Comparison of ENCODE assay signal across 11 cellular contexts in the genomic region with DNA sequence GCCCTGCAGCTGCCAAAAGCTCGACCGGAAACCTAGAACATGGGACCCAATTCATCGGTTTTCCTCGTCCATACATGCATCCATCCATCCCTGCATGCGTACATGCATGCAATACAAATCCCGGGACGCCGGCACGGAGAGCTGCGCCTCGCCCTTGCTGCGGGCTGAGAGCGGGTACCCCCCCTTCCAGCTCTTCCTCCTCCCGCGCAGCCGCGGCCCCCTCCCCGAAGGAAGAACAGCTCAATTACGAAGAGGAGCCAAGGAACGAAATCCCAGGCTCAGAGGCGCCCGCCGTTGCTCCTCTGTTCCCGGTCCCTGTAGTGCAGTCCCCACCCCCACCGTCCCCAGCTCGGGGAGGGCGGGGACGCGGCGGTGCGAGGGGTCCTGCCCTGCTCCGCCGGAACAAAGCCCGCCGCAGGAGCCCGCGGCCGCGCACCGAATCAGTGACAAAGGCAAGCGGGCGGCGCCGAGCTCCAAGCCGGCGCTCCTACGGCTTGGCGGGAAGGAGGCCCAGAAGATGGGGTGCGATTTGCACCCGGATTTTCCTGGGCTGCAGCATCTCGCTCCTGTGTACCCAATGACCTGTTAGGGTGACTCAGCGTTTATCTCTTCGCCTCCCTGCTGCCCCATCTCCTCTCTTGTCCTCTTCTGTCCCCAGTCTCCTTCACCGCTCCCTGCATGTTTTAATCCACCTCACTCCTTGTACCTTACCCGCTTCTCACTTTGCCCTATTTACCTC. TPM values are rescaled to one million over a fixed set of nuclear protein-coding genes. Genes with fewer than 3 reads are reported as not detected.
A peak's percentile ranks its signal among the peaks of the same experiment; 100 is the strongest.
DNase-seq lines count a peak whose midpoint lies in the region; ATAC-seq, FAIRE-seq and TF ChIP-seq lines count a peak whose summit lies in the region.
"Had no signal": no experiment of that assay in that cellular context is flagged by ENCODE, and none has a peak within 500 bp of the region (broad histone marks: within the 10 kb centered on the region; RNA-seq: fewer than 3 reads in every experiment).

No MANE protein-coding gene starts in this region.

- FAIRE-seq in kidney (lab: Jason Lieb, UNC): no peak
- FAIRE-seq: HTR-8/SVneo had no signal

- 1 to 6% (median 3%) methylated on average over 19 to 55 of the region's 55 CpGs for WGBS in stomach, 5 donors

- H3K36me3 ChIP-seq in kidney (ENCODE audit: control insufficient read depth in 1 of 2, insufficient read depth in 2 of 2, low read length in 2 of 2) (no peaks in the 10 kb centered on the region), stomach (no peaks in the 10 kb centered on the region)

- no peak for TF ChIP-seq POLR2A in stomach (IDR thresholded peaks at IDR 0.05)

- H3K27ac ChIP-seq in kidney (ENCODE audit: low read depth in 2 of 2, low read length in 2 of 2) (peak overlapping the region; percentile 93), stomach (peak overlapping the region in 3 of 5 donors; percentile 9 to 65 (median 14))

- intact Hi-C loops in activated T-helper 2 cell treated with anti-CD3 and anti-CD28 coated beads, Interferon-gamma antibody, Interleukin-2, Interleukin-4, amounts not matched to agents 10 μg/mL and 5 μg/mL and 100 μg/mL, durations not matched to agents 14 hours and 24 hours and 36 hours (cut with micrococcal nuclease): no loop called here
- intact Hi-C loops in kidney (cut with DNase I): no loop called here
- intact Hi-C loops in stomach (cut with DNase I; ENCODE audit: low total_unique reads): no loop called here

- H3K4me1 Mint-ChIP-seq in activated T-cell treated with anti-CD3 and anti-CD28 coated beads, Interleukin-2, amount 50 U/mL, for 72 hours (ENCODE audit: low read depth): peaks cover 25% of the 10 kb centered on the region
- peaks cover 9% of the 10 kb centered on the region for H3K4me1 Mint-ChIP-seq in activated T-cell treated with anti-CD3 and anti-CD28 coated beads, Interleukin-2, amount 50 U/mL, for 4 hours (ENCODE audit: low read depth)
- peaks cover 4% of the 10 kb centered on the region for H3K4me1 Mint-ChIP-seq in activated T-helper 2 cell treated with anti-CD3 and anti-CD28 coated beads, Interferon-gamma antibody, Interleukin-2, Interleukin-4, amounts not matched to agents 10 μg/mL and 5 μg/mL and 100 μg/mL, durations not matched to agents 14 hours and 24 hours and 36 hours (ENCODE audit: low read depth)

- peaks cover 33 to 91% (median 81%) of the 10 kb centered on the region in 3 donors for H3K27me3 ChIP-seq in stomach

- TF ChIP-seq EP300 in stomach (IDR thresholded peaks at IDR 0.05): no peak

- H3K4me1 ChIP-seq in kidney (ENCODE audit: control insufficient read depth in 1 of 2, insufficient read depth in 1 of 2, low read depth in 1 of 2, low read length in 2 of 2): peaks cover 0 to 2% of the 10 kb centered on the region in 2 donors
- H3K4me1 ChIP-seq in stomach: peaks cover 10 to 41% (median 26%) of the 10 kb centered on the region in 4 donors

- peaks cover 1 to 2% of the 10 kb centered on the region in 2 donors for H3K36me3 Mint-ChIP-seq in activated T-cell treated with anti-CD3 and anti-CD28 coated beads, Interleukin-2, amount 50 U/mL, for 72 hours (ENCODE audit: insufficient read depth in 2 of 2)
- no peaks in the 10 kb centered on the region for H3K36me3 Mint-ChIP-seq in activated T-cell treated with anti-CD3 and anti-CD28 coated beads, Interleukin-2, amount 50 U/mL, for 4 hours (ENCODE audit: insufficient read depth)
- H3K36me3 Mint-ChIP-seq in activated T-helper 2 cell treated with anti-CD3 and anti-CD28 coated beads, Interferon-gamma antibody, Interleukin-2, Interleukin-4, amounts not matched to agents 10 μg/mL and 5 μg/mL and 100 μg/mL, durations not matched to agents 14 hours and 24 hours and 36 hours (ENCODE audit: low read depth): no peaks in the 10 kb centered on the region

- DNase-seq in activated T-cell treated with anti-CD3 and anti-CD28 coated beads, Interleukin-2, amount 50 U/mL, for 72 hours: no peak
- DNase-seq in activated T-cell treated with anti-CD3 and anti-CD28 coated beads, Interleukin-2, amount 50 U/mL, for 4 hours: no peak
- no peak for DNase-seq in activated T-helper 2 cell treated with anti-CD3 and anti-CD28 coated beads, Interferon-gamma antibody, Interleukin-2, Interleukin-4, amounts not matched to agents 10 μg/mL and 5 μg/mL and 100 μg/mL, durations not matched to agents 14 hours and 24 hours and 36 hours (ENCODE audit: low spot score)
- DNase-seq in kidney (peak; percentile 81), stomach (no peak), OCI-M1 (lab: John Stamatoyannopoulos, UW) (no peak)
- DNase-seq: SW 1271 had no signal

- H3K9me3 Mint-ChIP-seq in activated T-cell treated with anti-CD3 and anti-CD28 coated beads, Interleukin-2, amount 50 U/mL, for 72 hours: no peaks in the 10 kb centered on the region
- no peaks in the 10 kb centered on the region for H3K9me3 Mint-ChIP-seq in activated T-cell treated with anti-CD3 and anti-CD28 coated beads, Interleukin-2, amount 50 U/mL, for 4 hours
- H3K9me3 Mint-ChIP-seq in activated T-helper 2 cell treated with anti-CD3 and anti-CD28 coated beads, Interferon-gamma antibody, Interleukin-2, Interleukin-4, amounts not matched to agents 10 μg/mL and 5 μg/mL and 100 μg/mL, durations not matched to agents 14 hours and 24 hours and 36 hours: no peaks in the 10 kb centered on the region

- H3K27me3 Mint-ChIP-seq in activated T-cell treated with anti-CD3 and anti-CD28 coated beads, Interleukin-2, amount 50 U/mL, for 72 hours (ENCODE audit: low read depth): peaks cover 77% of the 10 kb centered on the region
- peaks cover 73% of the 10 kb centered on the region for H3K27me3 Mint-ChIP-seq in activated T-cell treated with anti-CD3 and anti-CD28 coated beads, Interleukin-2, amount 50 U/mL, for 4 hours (ENCODE audit: low read depth)
- H3K27me3 Mint-ChIP-seq in activated T-helper 2 cell treated with anti-CD3 and anti-CD28 coated beads, Interferon-gamma antibody, Interleukin-2, Interleukin-4, amounts not matched to agents 10 μg/mL and 5 μg/mL and 100 μg/mL, durations not matched to agents 14 hours and 24 hours and 36 hours (ENCODE audit: low read depth): peaks cover 71% of the 10 kb centered on the region

- H3K9me3 ChIP-seq in kidney (ENCODE audit: control insufficient read depth in 1 of 2, low read length in 2 of 2) (no peaks in the 10 kb centered on the region), stomach (no peaks in the 10 kb centered on the region)

- ATAC-seq in activated T-cell treated with anti-CD3 and anti-CD28 coated beads, Interleukin-2, amount 50 U/mL, for 72 hours (replicated peaks in 1 of 2): no peak
- ATAC-seq in activated T-cell treated with anti-CD3 and anti-CD28 coated beads, Interleukin-2, amount 50 U/mL, for 4 hours: no peak
- ATAC-seq in HG03354 (IDR thresholded peaks at IDR 0.05; ENCODE audit: poor library complexity, severe bottlenecking, unreplicated experiment) (no peak), HG03460 (IDR thresholded peaks at IDR 0.05; ENCODE audit: unreplicated experiment) (no peak)

- TF ChIP-seq CTCF in kidney (IDR thresholded peaks at IDR 0.05; ENCODE audit: borderline replicate concordance, extremely low read depth, insufficient read depth) (no peak), stomach (IDR thresholded peaks at IDR 0.05) (no peak)

- peak overlapping the region; percentile 44 to 62 for H3K4me3 Mint-ChIP-seq in activated T-cell treated with anti-CD3 and anti-CD28 coated beads, Interleukin-2, amount 50 U/mL, for 72 hours
- H3K4me3 Mint-ChIP-seq in activated T-cell treated with anti-CD3 and anti-CD28 coated beads, Interleukin-2, amount 50 U/mL, for 4 hours: no peak overlapping the region
- H3K4me3 Mint-ChIP-seq in activated T-helper 2 cell treated with anti-CD3 and anti-CD28 coated beads, Interferon-gamma antibody, Interleukin-2, Interleukin-4, amounts not matched to agents 10 μg/mL and 5 μg/mL and 100 μg/mL, durations not matched to agents 14 hours and 24 hours and 36 hours (ENCODE audit: low read depth): no peak overlapping the region

- peak overlapping the region; percentile 35 to 87 for H3K9ac ChIP-seq in kidney (ENCODE audit: low read length in 2 of 2)

- H3K4me3 ChIP-seq in kidney (ENCODE audit: low read length in 2 of 2) (peak overlapping the region; percentile 62 to 65), stomach (peak overlapping the region; percentile 14 to 37 (median 28))

- peak overlapping the region; percentile 66 for H3K27ac Mint-ChIP-seq in activated T-cell treated with anti-CD3 and anti-CD28 coated beads, Interleukin-2, amount 50 U/mL, for 72 hours
- peak overlapping the region; percentile 21 for H3K27ac Mint-ChIP-seq in activated T-helper 2 cell treated with anti-CD3 and anti-CD28 coated beads, Interferon-gamma antibody, Interleukin-2, Interleukin-4, amounts not matched to agents 10 μg/mL and 5 μg/mL and 100 μg/mL, durations not matched to agents 14 hours and 24 hours and 36 hours

RNA-seq across cellular contexts. Expression of a gene that starts 8.9 kb away (rescaled TPM):
- not detected for total RNA-seq in activated T-cell treated with anti-CD3 and anti-CD28 coated beads, Interleukin-2, amount 50 U/mL, for 72 hours
- total RNA-seq in activated T-cell treated with anti-CD3 and anti-CD28 coated beads, Interleukin-2, amount 50 U/mL, for 4 hours: not detected
- not detected in 2 replicates for total RNA-seq in activated T-helper 2 cell treated with anti-CD3 and anti-CD28 coated beads, Interferon-gamma antibody, Interleukin-2, Interleukin-4, amounts not matched to agents 10 μg/mL and 5 μg/mL and 100 μg/mL, durations not matched to agents 14 hours and 24 hours and 36 hours
- total RNA-seq in kidney (118 TPM), stomach (under 1 TPM in 1 of 5 donors, not detected in 4; 0.37 TPM)
- polyA plus RNA-seq in kidney (ENCODE audit: insufficient read depth, low read depth, low replicate concordance) (31.4 TPM), stomach (under 1 TPM in 1 of 3 donors, not detected in 2; 0.93 TPM)
- total RNA-seq: mesenteric fat pad had no signal

Comparison
In these comparisons a context has a peak if more than half of its experiments do, and no peak if none do; other contexts are left out.
1. H3K4me3 Mint-ChIP-seq: peak in activated T-cell treated with anti-CD3 and anti-CD28 coated beads, Interleukin-2, amount 50 U/mL, for 72 hours (2 of 2); none in activated T-cell treated with anti-CD3 and anti-CD28 coated beads, Interleukin-2, amount 50 U/mL, for 4 hours (single experiment) and activated T-helper 2 cell treated with anti-CD3 and anti-CD28 coated beads, Interferon-gamma antibody, Interleukin-2, Interleukin-4, amounts not matched to agents 10 μg/mL and 5 μg/mL and 100 μg/mL, durations not matched to agents 14 hours and 24 hours and 36 hours (single experiment).
2. RNA of a gene that starts 8.9 kb away (total RNA-seq): 118 TPM in kidney (single experiment); not detected in activated T-cell treated with anti-CD3 and anti-CD28 coated beads, Interleukin-2, amount 50 U/mL, for 72 hours, not detected in activated T-cell treated with anti-CD3 and anti-CD28 coated beads, Interleukin-2, amount 50 U/mL, for 4 hours, not detected in activated T-helper 2 cell treated with anti-CD3 and anti-CD28 coated beads, Interferon-gamma antibody, Interleukin-2, Interleukin-4, amounts not matched to agents 10 μg/mL and 5 μg/mL and 100 μg/mL, durations not matched to agents 14 hours and 24 hours and 36 hours and 0.37 TPM in stomach; every median in the first group is over 10 times any median in the second.